In the genomic region with DNA sequence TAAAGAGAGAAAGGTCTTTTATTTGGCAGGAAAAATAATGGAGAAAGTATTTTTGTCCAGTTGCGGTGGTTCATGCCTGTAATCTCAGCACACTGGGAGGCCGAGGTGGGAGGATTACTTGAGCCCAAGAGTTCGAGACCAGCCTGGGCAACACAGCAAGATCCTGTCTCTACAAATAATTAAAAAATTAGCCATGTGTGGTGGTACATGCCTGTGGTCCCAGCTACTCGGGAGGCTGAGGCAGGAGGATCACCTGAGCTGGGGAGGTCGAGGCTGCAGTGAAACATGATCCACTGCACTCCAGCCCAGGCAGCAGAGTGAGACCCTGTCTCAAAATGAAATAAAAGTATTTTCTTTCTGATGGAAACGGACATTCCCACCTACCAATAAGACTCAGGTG, we compare ENCODE assay signal across 17 cellular contexts.
DNase-seq lines count a peak whose midpoint lies in the region; ATAC-seq and TF ChIP-seq lines count a peak whose summit lies in the region.
"Had no signal": no experiment of that assay in that cellular context is flagged by ENCODE, and none has a peak within 500 bp of the region (broad histone marks: within the 10 kb centered on the region; RNA-seq: fewer than 3 reads in every experiment).

No MANE protein-coding gene starts in this region.

- H3K36me3 Mint-ChIP-seq in WTC11, result peaks cover 12% of the 10 kb centered on the region
- H3K36me3 Mint-ChIP-seq: CD8-positive, alpha-beta T cell had no signal

- peak; percentile 37 for DNase-seq in activated effector memory CD4-positive, alpha-beta T cell treated with anti-CD3 and anti-CD28 coated beads, Interleukin-2, amount 50 U/mL, for 16 hours
- DNase-seq in activated effector memory CD4-positive, alpha-beta T cell treated with Interleukin-2 at 50 U/mL for 16 hours, result no peak
- DNase-seq in WTC11 (ENCODE audit: low spot score) (no peak), spleen (peak; percentile 16), NCI-H345 treated with DMSO at 0.1 percent for 48 hours (lab: John Stamatoyannopoulos, UW; ENCODE audit: unreplicated experiment) (no peak)
- DNase-seq: AML-193; Caco-2; Calu3; CD4-positive, alpha-beta T cell; CD8-positive, alpha-beta T cell; DMS79 treated with DMSO at 0.1 percent for 48 hours; GF-D8 had no signal

- no peak overlapping the region for H3K27ac ChIP-seq in spleen
- H3K27ac ChIP-seq: 22Rv1; A549; BLaER1 treated with 17β-estradiol and CSF1 and Interleukin-3, amounts not matched to agents 10 nM and 100 nM; C4-2B had no signal

- POLR2A ChIA-PET in WTC11 (lab: Charles Lee), result no interaction called here

- H3K4me3 Mint-ChIP-seq in WTC11, result no peak overlapping the region
- H3K4me3 Mint-ChIP-seq: B cell; CD4-positive, alpha-beta T cell; CD8-positive, alpha-beta T cell had no signal

- 76 to 97% (median 90%) methylated on average over 6 of the region's 6 CpGs for WGBS in spleen, 5 donors

- TF ChIP-seq POLR2A in spleen (IDR thresholded peaks at IDR 0.05), result no peak

- intact Hi-C loops in spleen (cut with DNase I; ENCODE audit: low total_unique reads), result no loop called here

- CTCF ChIA-PET in WTC11 (lab: Charles Lee), result no interaction called here

- H3K9me3 Mint-ChIP-seq in WTC11, result no peaks in the 10 kb centered on the region
- H3K9me3 Mint-ChIP-seq: CD4-positive, alpha-beta T cell; CD8-positive, alpha-beta T cell had no signal

- no peak overlapping the region for H3K27ac Mint-ChIP-seq in WTC11
- H3K27ac Mint-ChIP-seq: B cell; CD4-positive, alpha-beta T cell; CD8-positive, alpha-beta T cell had no signal

- H3K27me3 ChIP-seq in spleen (replicated peaks in 1 of 7), result no peaks in the 10 kb centered on the region
- H3K27me3 ChIP-seq: BLaER1 treated with 17β-estradiol and CSF1 and Interleukin-3, amounts not matched to agents 10 nM and 100 nM had no signal

- H3K27me3 Mint-ChIP-seq in WTC11 (ENCODE audit: low read depth), result no peaks in the 10 kb centered on the region

- ATAC-seq in WTC11, result no peak
- ATAC-seq: CD8-positive, alpha-beta T cell had no signal

- no peaks in the 10 kb centered on the region for H3K4me1 ChIP-seq in spleen
- H3K4me1 ChIP-seq: BLaER1 treated with 17β-estradiol and CSF1 and Interleukin-3, amounts not matched to agents 10 nM and 100 nM; Caco-2 had no signal

- no peaks in the 10 kb centered on the region for H3K9me3 ChIP-seq in spleen
- H3K9me3 ChIP-seq: A549; BLaER1 treated with 17β-estradiol and CSF1 and Interleukin-3, amounts not matched to agents 10 nM and 100 nM; Caco-2 had no signal

- no peak overlapping the region for H3K4me3 ChIP-seq in spleen
- H3K4me3 ChIP-seq: A549; BLaER1 treated with 17β-estradiol and CSF1 and Interleukin-3, amounts not matched to agents 10 nM and 100 nM had no signal

- H3K4me1 Mint-ChIP-seq in WTC11, result peaks cover 16% of the 10 kb centered on the region
- H3K4me1 Mint-ChIP-seq: B cell had no signal

- TF ChIP-seq CTCF in WTC11 (IDR thresholded peaks at IDR 0.05), result no peak
- TF ChIP-seq CTCF in spleen (IDR thresholded peaks at IDR 0.05 in 8 of 11, conservative IDR thresholded peaks at IDR 0.05 in 3 of 11), result no peak

- H3K36me3 ChIP-seq in spleen, result peaks cover 0 to 30% (median 0%) of the 10 kb centered on the region in 6 donors
- H3K36me3 ChIP-seq: BLaER1 treated with 17β-estradiol and CSF1 and Interleukin-3, amounts not matched to agents 10 nM and 100 nM had no signal

TF ChIP-seq in WTC11, 78 proteins besides CTCF, POLR2A, EP300 and RAD21:
- 0 out of 2 replicates have a peak, but pooled peaks have one; percentile 23 for TF ChIP-seq ZNF121 (CRISPR knock-in tag; IDR thresholded peaks at IDR 0.05)
- TF ChIP-seq, protein P1, sequence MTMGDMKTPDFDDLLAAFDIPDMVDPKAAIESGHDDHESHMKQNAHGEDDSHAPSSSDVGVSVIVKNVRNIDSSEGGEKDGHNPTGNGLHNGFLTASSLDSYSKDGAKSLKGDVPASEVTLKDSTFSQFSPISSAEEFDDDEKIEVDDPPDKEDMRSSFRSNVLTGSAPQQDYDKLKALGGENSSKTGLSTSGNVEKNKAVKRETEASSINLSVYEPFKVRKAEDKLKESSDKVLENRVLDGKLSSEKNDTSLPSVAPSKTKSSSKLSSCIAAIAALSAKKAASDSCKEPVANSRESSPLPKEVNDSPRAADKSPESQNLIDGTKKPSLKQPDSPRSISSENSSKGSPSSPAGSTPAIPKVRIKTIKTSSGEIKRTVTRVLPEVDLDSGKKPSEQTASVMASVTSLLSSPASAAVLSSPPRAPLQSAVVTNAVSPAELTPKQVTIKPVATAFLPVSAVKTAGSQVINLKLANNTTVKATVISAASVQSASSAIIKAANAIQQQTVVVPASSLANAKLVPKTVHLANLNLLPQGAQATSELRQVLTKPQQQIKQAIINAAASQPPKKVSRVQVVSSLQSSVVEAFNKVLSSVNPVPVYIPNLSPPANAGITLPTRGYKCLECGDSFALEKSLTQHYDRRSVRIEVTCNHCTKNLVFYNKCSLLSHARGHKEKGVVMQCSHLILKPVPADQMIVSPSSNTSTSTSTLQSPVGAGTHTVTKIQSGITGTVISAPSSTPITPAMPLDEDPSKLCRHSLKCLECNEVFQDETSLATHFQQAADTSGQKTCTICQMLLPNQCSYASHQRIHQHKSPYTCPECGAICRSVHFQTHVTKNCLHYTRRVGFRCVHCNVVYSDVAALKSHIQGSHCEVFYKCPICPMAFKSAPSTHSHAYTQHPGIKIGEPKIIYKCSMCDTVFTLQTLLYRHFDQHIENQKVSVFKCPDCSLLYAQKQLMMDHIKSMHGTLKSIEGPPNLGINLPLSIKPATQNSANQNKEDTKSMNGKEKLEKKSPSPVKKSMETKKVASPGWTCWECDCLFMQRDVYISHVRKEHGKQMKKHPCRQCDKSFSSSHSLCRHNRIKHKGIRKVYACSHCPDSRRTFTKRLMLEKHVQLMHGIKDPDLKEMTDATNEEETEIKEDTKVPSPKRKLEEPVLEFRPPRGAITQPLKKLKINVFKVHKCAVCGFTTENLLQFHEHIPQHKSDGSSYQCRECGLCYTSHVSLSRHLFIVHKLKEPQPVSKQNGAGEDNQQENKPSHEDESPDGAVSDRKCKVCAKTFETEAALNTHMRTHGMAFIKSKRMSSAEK (CRISPR knock-in tag; IDR thresholded peaks at IDR 0.05; ENCODE audit: borderline replicate concordance), result no peak
- no peak for TF ChIP-seq MXD4 (CRISPR knock-in tag; IDR thresholded peaks at IDR 0.05; ENCODE audit: borderline replicate concordance)
- TF ChIP-seq TEAD1 (CRISPR knock-in tag; IDR thresholded peaks at IDR 0.05), result no peak
TF ChIP-seq in WTC11: peak in this region for 1.

Comparison
In these comparisons a context has a peak if more than half of its experiments do, and no peak if none do; other contexts are left out.
1. DNase-seq: peak in activated effector memory CD4-positive, alpha-beta T cell treated with anti-CD3 and anti-CD28 coated beads, Interleukin-2, amount 50 U/mL, for 16 hours (single experiment) and spleen (single experiment); none in activated effector memory CD4-positive, alpha-beta T cell treated with Interleukin-2 at 50 U/mL for 16 hours (single experiment), WTC11 (single experiment) and NCI-H345 treated with DMSO at 0.1 percent for 48 hours (single experiment).